8 cellular contexts compared by ENCODE assay signal in the genomic region with DNA sequence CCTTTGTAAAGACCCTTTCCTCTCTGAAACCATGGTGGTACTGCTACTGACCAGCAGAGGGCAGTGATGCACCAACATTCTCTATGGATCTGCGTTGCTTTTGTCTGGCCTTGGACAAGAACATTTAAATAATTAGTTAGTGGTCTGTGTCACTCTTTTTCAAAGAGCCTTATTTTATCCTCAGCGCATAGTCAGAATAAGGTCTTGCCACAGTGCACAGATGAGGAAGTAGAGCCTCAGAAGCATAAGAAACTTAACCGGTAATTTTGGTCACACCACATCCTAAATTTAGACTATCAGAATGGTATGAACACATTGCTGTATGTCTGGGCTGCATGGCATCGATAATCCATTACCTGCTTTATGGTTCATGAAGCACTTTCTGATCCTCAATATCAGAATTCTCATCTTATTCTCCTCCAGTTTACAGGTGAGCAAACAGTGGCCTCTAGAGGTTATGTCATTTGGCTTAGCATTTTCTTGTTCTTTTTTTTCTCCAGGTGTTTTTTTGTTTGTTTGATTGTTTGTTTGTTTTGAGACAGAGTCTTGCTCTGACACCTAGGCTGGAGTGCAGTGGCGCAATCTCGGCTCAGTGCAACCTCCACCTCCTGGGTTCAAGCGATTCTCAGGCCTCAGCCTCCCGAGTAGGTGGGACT. TPM values are rescaled to one million over a fixed set of nuclear protein-coding genes. Genes with fewer than 3 reads are reported as not detected.
DNase-seq lines count a peak whose midpoint lies in the region; ATAC-seq and TF ChIP-seq lines count a peak whose summit lies in the region.

No MANE protein-coding gene starts in this region.

- no peaks in the 10 kb centered on the region for H3K36me3 Mint-ChIP-seq in activated naive CD8-positive, alpha-beta T cell treated with anti-CD3 and anti-CD28 coated beads, Interleukin-2, amount 10 ng/mL, durations not matched to agents 7 days and 5 days

- peaks cover 0 to 16% (median 5%) of the 10 kb centered on the region in 12 donors for H3K4me1 ChIP-seq in heart left ventricle

- H3K27me3 ChIP-seq in heart left ventricle, result no peaks in the 10 kb centered on the region

- H3K9me3 ChIP-seq in heart left ventricle, result no peaks in the 10 kb centered on the region

- DNase-seq in HEK293T (ENCODE audit: extremely low spot score) (peak; percentile 68), MV-4-11 (lab: John Stamatoyannopoulos, UW) (peak; percentile 98), heart left ventricle (peak in 4 of 5 donors; percentile 45 to 66 (median 64)), putamen (ENCODE audit: low spot score) (peak; percentile 78), mesenteric fat pad (ENCODE audit: low spot score) (no peak)
- peak; percentile 41 for DNase-seq in activated naive CD8-positive, alpha-beta T cell treated with anti-CD3 and anti-CD28 coated beads, Interleukin-2, amount 10 ng/mL, durations not matched to agents 7 days and 5 days

- H3K9me3 Mint-ChIP-seq in activated naive CD8-positive, alpha-beta T cell treated with anti-CD3 and anti-CD28 coated beads, Interleukin-2, amount 10 ng/mL, durations not matched to agents 7 days and 5 days, result no peaks in the 10 kb centered on the region

- peaks cover 14% of the 10 kb centered on the region for H3K4me1 Mint-ChIP-seq in activated naive CD8-positive, alpha-beta T cell treated with anti-CD3 and anti-CD28 coated beads, Interleukin-2, amount 10 ng/mL, durations not matched to agents 7 days and 5 days

- 53 to 56% (median 55%) methylated on average over 8 of the region's 8 CpGs for WGBS in heart left ventricle, 4 donors

- H3K4me3 ChIP-seq in heart left ventricle, result no peak overlapping the region

- CTCF ChIA-PET in HEK293T (lab: Yijun Ruan, JAX), result interaction anchor here (2.3 kb wide), 1 partner anchor 11 kb away, joined by 9 read pairs; no protein-coding TSS in a partner anchor

- POLR2A ChIA-PET in HEK293T (lab: Yijun Ruan, JAX), result interaction anchor here (0.6 kb wide), 1 partner anchor 331 kb away, joined by 3 read pairs; no protein-coding TSS in a partner anchor
- POLR2A ChIA-PET in activated naive CD8-positive, alpha-beta T cell treated with anti-CD3 and anti-CD28 coated beads, Interleukin-2, amount 10 ng/mL, durations not matched to agents 7 days and 5 days (lab: Charles Lee), result interaction anchor here (0.8 to 1.8 kb wide), 2 partner anchors 181 to 331 kb away, joined by 4 to 7 read pairs; no protein-coding TSS in a partner anchor

- TF ChIP-seq CTCF in GM12874 (IDR thresholded peaks at IDR 0.05; ENCODE audit: insufficient read depth, low read depth, low read length), result peak; percentile 77
- TF ChIP-seq CTCF in heart left ventricle (IDR thresholded peaks at IDR 0.05), result peak; percentile 81 to 96 (median 90)

- intact Hi-C loops in heart left ventricle (cut with DNase I), result loop anchor here (1.0 to 10.0 kb wide), 11 partner anchors 74 to 331 kb away; partner anchors contain the start of gene ATP2A2 (in 5 of the 10)

- H3K27ac Mint-ChIP-seq in activated naive CD8-positive, alpha-beta T cell treated with anti-CD3 and anti-CD28 coated beads, Interleukin-2, amount 10 ng/mL, durations not matched to agents 7 days and 5 days, result peak overlapping the region; percentile 75

- peak overlapping the region in 3 of 12 donors; percentile 17 to 43 (median 41) for H3K27ac ChIP-seq in heart left ventricle

- peak; percentile 87 for ATAC-seq in SK-N-SH treated with all-trans-retinoic acid at 6 μM for 48 hours
- ATAC-seq in activated naive CD8-positive, alpha-beta T cell treated with anti-CD3 and anti-CD28 coated beads, Interleukin-2, amount 10 ng/mL, durations not matched to agents 7 days and 5 days (ENCODE audit: low read depth), result peak; percentile 60
- ATAC-seq in heart left ventricle, result peak; percentile 40 to 80 (median 70)

- peaks cover 2% of the 10 kb centered on the region for H3K27me3 Mint-ChIP-seq in activated naive CD8-positive, alpha-beta T cell treated with anti-CD3 and anti-CD28 coated beads, Interleukin-2, amount 10 ng/mL, durations not matched to agents 7 days and 5 days

- peak overlapping the region; percentile 58 for H3K4me3 Mint-ChIP-seq in activated naive CD8-positive, alpha-beta T cell treated with anti-CD3 and anti-CD28 coated beads, Interleukin-2, amount 10 ng/mL, durations not matched to agents 7 days and 5 days

- no peak for TF ChIP-seq POLR2A in heart left ventricle (IDR thresholded peaks at IDR 0.05)

- no peaks in the 10 kb centered on the region for H3K36me3 ChIP-seq in heart left ventricle

TF ChIP-seq in HEK293T, 16 proteins besides CTCF, POLR2A, EP300 and RAD21:
- TF ChIP-seq FOXA1 (IDR thresholded peaks at IDR 0.05) (no peak), ARNT (IDR thresholded peaks at IDR 0.05) (no peak), TARDBP (IDR thresholded peaks at IDR 0.05) (no peak), HDGF (IDR thresholded peaks at IDR 0.05; ENCODE audit: borderline replicate concordance) (no peak)

TF ChIP-seq in SK-N-SH treated with all-trans-retinoic acid at 6 μM for 48 hours, 23 proteins besides CTCF, POLR2A, EP300 and RAD21:
- no peak for TF ChIP-seq ZNF70 (CRISPR knock-in tag; IDR thresholded peaks at IDR 0.05)
- TF ChIP-seq ESRRG (CRISPR knock-in tag; IDR thresholded peaks at IDR 0.05), result no peak
- no peak for TF ChIP-seq RARB (CRISPR knock-in tag; IDR thresholded peaks at IDR 0.05)
- TF ChIP-seq ZNF8 (CRISPR knock-in tag; IDR thresholded peaks at IDR 0.05), result no peak
- no peak for TF ChIP-seq PPARA (CRISPR knock-in tag; IDR thresholded peaks at IDR 0.05; ENCODE audit: borderline replicate concordance)

RNA-seq across cellular contexts. Expression of gene IFT81, which starts 23.7 kb away (rescaled TPM):
- 1 to 10 TPM; 1.7 to 2.4 TPM for total RNA-seq in activated naive CD8-positive, alpha-beta T cell treated with anti-CD3 and anti-CD28 coated beads, Interleukin-2, amount 10 ng/mL, durations not matched to agents 7 days and 5 days
- total RNA-seq in heart left ventricle, result 1 to 10 TPM; 6.1 to 9.8 (median 8.9) TPM
- polyA plus RNA-seq in heart left ventricle, result 1 to 10 TPM; 4.3 to 6.7 TPM
- 5.4 TPM for total RNA-seq in mesenteric fat pad

RNA-seq across cellular contexts. Expression of gene C12orf76, which starts 52.1 kb away (rescaled TPM):
- 10 to 100 TPM; 22.1 to 23.2 TPM for total RNA-seq in activated naive CD8-positive, alpha-beta T cell treated with anti-CD3 and anti-CD28 coated beads, Interleukin-2, amount 10 ng/mL, durations not matched to agents 7 days and 5 days
- total RNA-seq in heart left ventricle (10 to 100 TPM in 1 of 9 donors, 1 to 10 TPM in 8; 3.5 to 13.3 (median 4.7) TPM), mesenteric fat pad (6.4 TPM)
- 1 to 10 TPM; 4.1 to 7.5 TPM for polyA plus RNA-seq in heart left ventricle
